19 cellular contexts compared by ENCODE assay signal in the genomic region with DNA sequence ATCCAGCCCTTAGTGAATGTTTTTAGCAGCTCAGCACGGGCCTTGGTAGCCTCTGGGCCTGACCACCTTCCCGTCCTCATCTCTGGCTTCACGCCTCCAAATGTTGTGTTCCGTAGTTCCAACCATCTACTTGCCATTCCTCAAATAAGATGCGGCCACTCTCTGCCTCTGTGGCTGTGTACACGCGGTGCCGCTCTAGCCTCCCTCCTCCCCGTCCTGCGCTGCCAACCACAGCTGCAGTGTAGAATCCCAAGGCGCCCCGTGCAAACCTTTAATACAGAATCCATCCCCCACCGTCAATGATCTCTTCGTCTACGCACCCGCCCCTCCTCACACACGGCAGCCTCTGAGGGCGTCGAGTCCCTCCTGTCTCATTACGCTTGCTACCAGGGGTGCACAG.
DNase-seq lines count a peak whose midpoint lies in the region; ATAC-seq, FAIRE-seq and TF ChIP-seq lines count a peak whose summit lies in the region.
"Had no signal": no experiment of that assay in that cellular context is flagged by ENCODE, and none has a peak within 500 bp of the region (broad histone marks: within the 10 kb centered on the region; RNA-seq: fewer than 3 reads in every experiment).

No MANE protein-coding gene starts in this region.

- ATAC-seq in activated naive CD4-positive, alpha-beta T cell treated with anti-CD3 and anti-CD28 coated beads, Interleukin-2, amount 50 U/mL, for 72 hours = no peak
- ATAC-seq in T-helper 17 cell = no peak
- ATAC-seq in naive thymus-derived CD4-positive, alpha-beta T cell = no peak
- no peak for ATAC-seq in GM18505 (IDR thresholded peaks at IDR 0.05; ENCODE audit: unreplicated experiment)
- no peak for ATAC-seq in HG03457 (IDR thresholded peaks at IDR 0.05; ENCODE audit: unreplicated experiment)
- ATAC-seq: left lung had no signal

- H3K27me3 Mint-ChIP-seq in T-helper 17 cell = no peaks in the 10 kb centered on the region
- no peaks in the 10 kb centered on the region for H3K27me3 Mint-ChIP-seq in naive thymus-derived CD4-positive, alpha-beta T cell

- H3K27ac ChIP-seq in naive thymus-derived CD4-positive, alpha-beta T cell (ENCODE audit: low read depth, low read length) = no peak overlapping the region
- H3K27ac ChIP-seq in substantia nigra (ENCODE audit: low read depth, low read length, poor library complexity, severe bottlenecking) = peak overlapping the region; percentile 13
- H3K27ac ChIP-seq: C4-2B, WERI-Rb-1 had no signal

- intact Hi-C loops in naive thymus-derived CD4-positive, alpha-beta T cell (cut with micrococcal nuclease) = loop anchor here in 1 of 2 donors (5.0 kb wide), 1 partner anchor 76 kb away; the partner anchor contains the start of gene VGLL4

- no peaks in the 10 kb centered on the region for H3K4me1 ChIP-seq in naive thymus-derived CD4-positive, alpha-beta T cell (ENCODE audit: control insufficient read depth in 2 of 2, insufficient read depth in 2 of 2, low read length in 2 of 2)

- no peak overlapping the region for H3K4me3 Mint-ChIP-seq in T-helper 17 cell
- no peak overlapping the region for H3K4me3 Mint-ChIP-seq in naive thymus-derived CD4-positive, alpha-beta T cell

- H3K9me3 ChIP-seq in T-helper 17 cell (ENCODE audit: control insufficient read depth, low read length, poor library complexity, severe bottlenecking) = no peaks in the 10 kb centered on the region
- H3K9me3 ChIP-seq in naive thymus-derived CD4-positive, alpha-beta T cell (ENCODE audit: control insufficient read depth in 2 of 3, low read length in 3 of 3) = no peaks in the 10 kb centered on the region
- H3K9me3 ChIP-seq: left lung had no signal

- H3K27ac Mint-ChIP-seq in activated naive CD4-positive, alpha-beta T cell treated with anti-CD3 and anti-CD28 coated beads, Interleukin-2, amount 50 U/mL, for 72 hours = peak overlapping the region; percentile 10 to 34
- H3K27ac Mint-ChIP-seq in T-helper 17 cell = peak overlapping the region; percentile 67
- H3K27ac Mint-ChIP-seq in naive thymus-derived CD4-positive, alpha-beta T cell = peak overlapping the region in 8 of 9 donors; percentile 9 to 68 (median 38)

- no peaks in the 10 kb centered on the region for H3K27me3 ChIP-seq in naive thymus-derived CD4-positive, alpha-beta T cell (ENCODE audit: control insufficient read depth in 2 of 2, insufficient read depth in 2 of 2, low read length in 2 of 2)
- H3K27me3 ChIP-seq: left lung had no signal

- no peak for FAIRE-seq in GM12891 (lab: Jason Lieb, UNC)

- peaks cover 11% of the 10 kb centered on the region for H3K4me1 Mint-ChIP-seq in T-helper 17 cell
- peaks cover 3 to 18% (median 9%) of the 10 kb centered on the region in 7 donors for H3K4me1 Mint-ChIP-seq in naive thymus-derived CD4-positive, alpha-beta T cell

- DNase-seq in activated naive CD4-positive, alpha-beta T cell treated with anti-CD3 and anti-CD28 coated beads, Interleukin-2, amount 50 U/mL, for 72 hours (ENCODE audit: low spot score in 2 of 2) = no peak
- DNase-seq in activated naive CD4-positive, alpha-beta T cell treated with Interleukin-2 at 50 U/mL for 16 hours = no peak
- DNase-seq in T-helper 17 cell = no peak
- no peak for DNase-seq in naive thymus-derived CD4-positive, alpha-beta T cell
- no peak for DNase-seq in substantia nigra (lab: John Stamatoyannopoulos, UW)
- no peak for DNase-seq in GM12891 (ENCODE audit: insufficient read length, low spot score)
- DNase-seq: amniotic stem cell; DMS153; effector memory CD4-positive, alpha-beta T cell; GF-D8; NCI-H1417 treated with DMSO at 0.1 percent for 48 hours; NCI-H774; stimulated activated CD4-positive, alpha-beta T cell treated with anti-CD3 and anti-CD28 coated beads, Interleukin-1b, Interleukin-23, amount 100 ng/mL, for 48 hours; T-helper 2 cell had no signal

- H3K4me3 ChIP-seq in naive thymus-derived CD4-positive, alpha-beta T cell (ENCODE audit: low read length) = no peak overlapping the region
- H3K4me3 ChIP-seq: left lung had no signal

- POLR2A ChIA-PET in naive thymus-derived CD4-positive, alpha-beta T cell (lab: Charles Lee) = no interaction called here

- peaks cover 0 to 57% (median 0%) of the 10 kb centered on the region in 3 experiments for H3K36me3 ChIP-seq in naive thymus-derived CD4-positive, alpha-beta T cell (ENCODE audit: control insufficient read depth in 2 of 3, insufficient read depth in 3 of 3, low read length in 3 of 3)

- peaks cover 0 to 5% of the 10 kb centered on the region in 2 donors for H3K36me3 Mint-ChIP-seq in activated naive CD4-positive, alpha-beta T cell treated with anti-CD3 and anti-CD28 coated beads, Interleukin-2, amount 50 U/mL, for 72 hours
- H3K36me3 Mint-ChIP-seq in T-helper 17 cell (ENCODE audit: low read depth) = peaks cover 2% of the 10 kb centered on the region
- H3K36me3 Mint-ChIP-seq in naive thymus-derived CD4-positive, alpha-beta T cell = peaks cover 0 to 22% (median 5%) of the 10 kb centered on the region in 5 donors

- CTCF ChIA-PET in naive thymus-derived CD4-positive, alpha-beta T cell (lab: Charles Lee) = no interaction called here

- H3K9me3 Mint-ChIP-seq in activated naive CD4-positive, alpha-beta T cell treated with anti-CD3 and anti-CD28 coated beads, Interleukin-2, amount 50 U/mL, for 72 hours = no peaks in the 10 kb centered on the region
- no peaks in the 10 kb centered on the region for H3K9me3 Mint-ChIP-seq in naive thymus-derived CD4-positive, alpha-beta T cell

- TF ChIP-seq POLR2A in GM18505 (IDR thresholded peaks at IDR 0.05; ENCODE audit: borderline replicate concordance, extremely low read depth, insufficient read depth, insufficient read length) (no peak), GM12891 (IDR thresholded peaks at IDR 0.05; ENCODE audit: low read depth, low read length) (no peak)

TF ChIP-seq in GM12891, 5 proteins besides CTCF, POLR2A, EP300 and RAD21:
- no peak for TF ChIP-seq TAF1 (IDR thresholded peaks at IDR 0.05; ENCODE audit: low read depth, low read length)
- TF ChIP-seq POLR2AphosphoS5 (IDR thresholded peaks at IDR 0.05; ENCODE audit: low read depth, low read length) = no peak
- no peak for TF ChIP-seq SPI1 (IDR thresholded peaks at IDR 0.05; ENCODE audit: low read depth, low read length)
- TF ChIP-seq POU2F2 (IDR thresholded peaks at IDR 0.05; ENCODE audit: low read depth, low read length) = no peak
- no peak for TF ChIP-seq PAX5 (IDR thresholded peaks at IDR 0.05; ENCODE audit: insufficient read depth, low read length, severe bottlenecking)
